ENCODE assay signal across 19 cellular contexts in the genomic region with DNA sequence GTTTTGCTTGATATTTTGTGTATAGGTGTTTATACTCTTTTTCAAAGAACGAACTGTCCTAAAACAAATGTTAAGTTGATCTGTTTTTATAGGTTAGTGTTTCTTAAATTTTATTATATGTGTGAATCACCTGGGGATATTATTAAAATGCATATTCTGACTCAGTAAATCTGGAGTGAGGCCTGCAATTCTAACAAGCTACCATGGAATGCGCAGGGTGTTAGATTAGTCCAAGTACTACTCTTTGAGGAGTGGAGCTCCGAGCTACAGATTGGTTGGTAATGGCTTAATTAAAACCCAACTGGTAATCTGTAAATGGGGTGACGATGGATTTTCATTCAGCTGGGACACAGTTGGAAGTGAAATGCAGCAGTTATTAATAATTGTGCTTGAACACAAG.
DNase-seq lines count a peak whose midpoint lies in the region; ATAC-seq and TF ChIP-seq lines count a peak whose summit lies in the region.
"Had no signal": no experiment of that assay in that cellular context is flagged by ENCODE, and none has a peak within 500 bp of the region (broad histone marks: within the 10 kb centered on the region; RNA-seq: fewer than 3 reads in every experiment).

No MANE protein-coding gene starts in this region.

- POLR2A ChIA-PET in PC-3 (lab: Charles Lee; ENCODE audit: unreplicated experiment), result no interaction called here
- POLR2A ChIA-PET in activated CD4-positive, alpha-beta memory T cell treated with anti-CD3 and anti-CD28 coated beads, Interleukin-2, amount 10 ng/mL, durations not matched to agents 7 days and 5 days (lab: Charles Lee), result no interaction called here

- H3F3A ChIP-seq in PC-3 (ENCODE audit: low read length, unreplicated experiment), result no peaks in the 10 kb centered on the region

- intact Hi-C loops in PC-3 (cut with micrococcal nuclease), result no loop called here

- H3K9me3 Mint-ChIP-seq in activated CD4-positive, alpha-beta memory T cell treated with anti-CD3 and anti-CD28 coated beads, Interleukin-2, amount 10 ng/mL, durations not matched to agents 7 days and 5 days, result no peaks in the 10 kb centered on the region

- no peaks in the 10 kb centered on the region for H3K4me1 Mint-ChIP-seq in activated CD4-positive, alpha-beta memory T cell treated with anti-CD3 and anti-CD28 coated beads, Interleukin-2, amount 10 ng/mL, durations not matched to agents 7 days and 5 days
- H3K4me1 Mint-ChIP-seq: CD4-positive, CD25-positive, alpha-beta regulatory T cell; CD8-positive, alpha-beta memory T cell; H9 had no signal

- no peak overlapping the region for H3K27ac Mint-ChIP-seq in activated CD4-positive, alpha-beta memory T cell treated with anti-CD3 and anti-CD28 coated beads, Interleukin-2, amount 10 ng/mL, durations not matched to agents 7 days and 5 days
- H3K27ac Mint-ChIP-seq: CD4-positive, CD25-positive, alpha-beta regulatory T cell; CD8-positive, alpha-beta memory T cell; H9 had no signal

- ATAC-seq in PC-3, result peak; percentile 80
- ATAC-seq: GM12878, HepG2 had no signal

- no peak overlapping the region for H3K9ac ChIP-seq in PC-3 (ENCODE audit: low read length)
- H3K9ac ChIP-seq in skeletal muscle satellite cell (ENCODE audit: low read depth, low read length), result no peak overlapping the region

- no peak overlapping the region for H2AFZ ChIP-seq in PC-3 (ENCODE audit: low read length)
- H2AFZ ChIP-seq in osteoblast (ENCODE audit: low read length), result no peak overlapping the region

- H3K27me3 Mint-ChIP-seq in activated CD4-positive, alpha-beta memory T cell treated with anti-CD3 and anti-CD28 coated beads, Interleukin-2, amount 10 ng/mL, durations not matched to agents 7 days and 5 days, result no peaks in the 10 kb centered on the region
- H3K27me3 Mint-ChIP-seq: CD4-positive, CD25-positive, alpha-beta regulatory T cell had no signal

- no peaks in the 10 kb centered on the region for H3K36me3 ChIP-seq in PC-3 (ENCODE audit: low read depth, low read length)
- no peaks in the 10 kb centered on the region for H3K36me3 ChIP-seq in osteoblast (ENCODE audit: insufficient read depth, low read length)
- no peaks in the 10 kb centered on the region for H3K36me3 ChIP-seq in skeletal muscle satellite cell (ENCODE audit: insufficient read depth, low read length)
- H3K36me3 ChIP-seq: BE2C had no signal

- H3K4me2 ChIP-seq in PC-3 (ENCODE audit: low read length), result no peak overlapping the region
- no peak overlapping the region for H3K4me2 ChIP-seq in osteoblast (ENCODE audit: insufficient read depth, low read length)
- peak overlapping the region; percentile 9 for H3K4me2 ChIP-seq in skeletal muscle satellite cell (ENCODE audit: low read length)

- no TSS peak for BruUV-seq in PC-3 (replicated peaks; lab: Mats Ljungman, UMichigan)

- H3K79me2 ChIP-seq in PC-3 (ENCODE audit: low read length), result no peaks in the 10 kb centered on the region
- no peaks in the 10 kb centered on the region for H3K79me2 ChIP-seq in osteoblast (ENCODE audit: insufficient read depth, low read length)

- CTCF ChIA-PET in PC-3 (lab: Charles Lee), result no interaction called here
- CTCF ChIA-PET in activated CD4-positive, alpha-beta memory T cell treated with anti-CD3 and anti-CD28 coated beads, Interleukin-2, amount 10 ng/mL, durations not matched to agents 7 days and 5 days (lab: Charles Lee), result no interaction called here

- TF ChIP-seq CTCF in 22Rv1 (IDR thresholded peaks at IDR 0.05), result no peak
- no peak for TF ChIP-seq CTCF in PC-3 (conservative IDR thresholded peaks at IDR 0.05; ENCODE audit: low read depth, low read length)
- TF ChIP-seq CTCF in osteoblast (IDR thresholded peaks at IDR 0.05; ENCODE audit: extremely low read depth, low read depth, low read length), result no peak

- no peaks in the 10 kb centered on the region for H3K36me3 Mint-ChIP-seq in activated CD4-positive, alpha-beta memory T cell treated with anti-CD3 and anti-CD28 coated beads, Interleukin-2, amount 10 ng/mL, durations not matched to agents 7 days and 5 days (ENCODE audit: low read depth)
- H3K36me3 Mint-ChIP-seq: CD4-positive, CD25-positive, alpha-beta regulatory T cell had no signal

- H3K4me1 ChIP-seq in PC-3 (ENCODE audit: insufficient read depth, low read length) (no peaks in the 10 kb centered on the region), osteoblast (ENCODE audit: insufficient read depth, low read length) (no peaks in the 10 kb centered on the region), skeletal muscle satellite cell (ENCODE audit: control insufficient read depth, insufficient read depth, low read length) (peaks cover 10% of the 10 kb centered on the region)
- H3K4me1 ChIP-seq: BE2C had no signal

- H4K20me1 ChIP-seq in PC-3 (ENCODE audit: low read length) (no peaks in the 10 kb centered on the region), osteoblast (ENCODE audit: insufficient read depth, low read length) (no peaks in the 10 kb centered on the region)

- H3K27ac ChIP-seq in 22Rv1 (0 out of 2 replicates have a peak overlapping the region, but pooled peaks have one; percentile 25), PC-3 (ENCODE audit: low read length) (no peak overlapping the region), osteoblast (ENCODE audit: low read depth, low read length) (no peak overlapping the region)

- H3K9me3 ChIP-seq in PC-3 (ENCODE audit: low read length) (no peaks in the 10 kb centered on the region), osteoblast (ENCODE audit: low read depth, low read length) (no peaks in the 10 kb centered on the region), skeletal muscle satellite cell (replicated peaks; ENCODE audit: low read length) (no peaks in the 10 kb centered on the region)
- H3K9me3 ChIP-seq: BE2C had no signal

- DNase-seq in PC-3 (peak; percentile 14), osteoblast (ENCODE audit: insufficient read length, low spot score, missing footprints) (peak; percentile 23), NCI-H345 treated with DMSO at 0.1 percent for 48 hours (lab: John Stamatoyannopoulos, UW; ENCODE audit: unreplicated experiment) (no peak)
- DNase-seq in activated CD4-positive, alpha-beta memory T cell treated with anti-CD3 and anti-CD28 coated beads, Interleukin-2, amount 10 ng/mL, durations not matched to agents 7 days and 5 days, result no peak
- DNase-seq: ACHN; BE2C; C1 segment of cervical spinal cord; CD4-positive, CD25-positive, alpha-beta regulatory T cell; CD8-positive, alpha-beta memory T cell; COR-L47; DMS 273 treated with DMSO at 0.1 percent for 48 hours; DMS53; DND-41; EL; H9 had no signal

- H3K27me3 ChIP-seq in PC-3 (ENCODE audit: low read length) (no peaks in the 10 kb centered on the region), osteoblast (ENCODE audit: insufficient read depth, low read length) (no peaks in the 10 kb centered on the region), skeletal muscle satellite cell (ENCODE audit: control insufficient read depth, insufficient read depth, low read length) (no peaks in the 10 kb centered on the region)
- H3K27me3 ChIP-seq: BE2C had no signal

- H3K9me2 ChIP-seq in PC-3 (replicated peaks; ENCODE audit: low read length), result no peaks in the 10 kb centered on the region

- H3K4me3 Mint-ChIP-seq in activated CD4-positive, alpha-beta memory T cell treated with anti-CD3 and anti-CD28 coated beads, Interleukin-2, amount 10 ng/mL, durations not matched to agents 7 days and 5 days, result no peak overlapping the region
- H3K4me3 Mint-ChIP-seq: CD4-positive, CD25-positive, alpha-beta regulatory T cell; CD8-positive, alpha-beta memory T cell; H9 had no signal

- H3K4me3 ChIP-seq in PC-3 (ENCODE audit: low read length) (no peak overlapping the region), osteoblast (ENCODE audit: insufficient read depth, low read length) (no peak overlapping the region), skeletal muscle satellite cell (ENCODE audit: low read length) (no peak overlapping the region)
- H3K4me3 ChIP-seq: GM12878 had no signal

Comparison
In these comparisons a context has a peak if more than half of its experiments do, and no peak if none do; other contexts are left out.
1. DNase-seq: peak in PC-3 (single experiment) and osteoblast (single experiment); none in NCI-H345 treated with DMSO at 0.1 percent for 48 hours (single experiment) and activated CD4-positive, alpha-beta memory T cell treated with anti-CD3 and anti-CD28 coated beads, Interleukin-2, amount 10 ng/mL, durations not matched to agents 7 days and 5 days (single experiment).